ENCODE assay signal across 28 cellular contexts in the genomic region with DNA sequence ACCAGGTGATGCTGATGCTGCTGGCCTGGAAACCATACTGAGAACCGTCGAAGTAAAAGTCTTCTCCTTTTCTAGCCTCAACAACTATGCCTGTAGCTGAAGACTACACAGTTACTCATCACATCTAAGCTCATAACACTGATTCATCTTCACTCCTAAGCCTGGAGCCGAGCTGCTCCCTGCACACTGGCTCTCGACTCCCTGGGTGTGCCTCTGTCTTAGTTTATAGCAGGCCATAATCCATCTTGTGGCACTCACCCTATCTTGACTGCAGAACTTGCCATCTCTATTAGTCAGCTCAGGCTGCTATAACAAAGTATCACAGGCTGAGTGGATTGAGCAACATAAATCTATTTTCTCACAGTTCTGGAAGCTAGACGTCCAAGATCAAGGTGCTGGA.
A peak's percentile ranks its signal among the peaks of the same experiment; 100 is the strongest.
DNase-seq lines count a peak whose midpoint lies in the region; ATAC-seq and TF ChIP-seq lines count a peak whose summit lies in the region.
"Had no signal": no experiment of that assay in that cellular context is flagged by ENCODE, and none has a peak within 500 bp of the region (broad histone marks: within the 10 kb centered on the region; RNA-seq: fewer than 3 reads in every experiment).

No MANE protein-coding gene starts in this region.

- no peak overlapping the region for H3K18ac ChIP-seq in mesenchymal stem cell (ENCODE audit: low read depth in 1 of 2, low read length in 2 of 2)

- H2BK12ac ChIP-seq in mesenchymal stem cell (ENCODE audit: low read length in 2 of 2): no peak overlapping the region

- H3K9me3 Mint-ChIP-seq in natural killer cell: no peaks in the 10 kb centered on the region
- H3K9me3 Mint-ChIP-seq: activated naive CD4-positive, alpha-beta T cell treated with anti-CD3 and anti-CD28 coated beads, Interleukin-2, amount 10 ng/mL, durations not matched to agents 7 days and 5 days; activated T-cell treated with anti-CD3 and anti-CD28 coated beads, Interleukin-2, amount 50 U/mL, for 72 hours had no signal

- H3K9ac ChIP-seq in mesenchymal stem cell (ENCODE audit: low read length): no peak overlapping the region

- ATAC-seq in aorta (ENCODE audit: low FRiP score) (no peak), natural killer cell (no peak)
- ATAC-seq: activated T-cell treated with anti-CD3 and anti-CD28 coated beads, Interleukin-2, amount 50 U/mL, for 72 hours; naive thymus-derived CD4-positive, alpha-beta T cell; T-helper 17 cell had no signal

- no peak overlapping the region for H3K23ac ChIP-seq in mesenchymal stem cell (ENCODE audit: low read length in 2 of 2)

- H3K27me3 ChIP-seq in mesenchymal stem cell (ENCODE audit: control insufficient read depth in 1 of 2, insufficient read depth in 1 of 2, low read length in 2 of 2) (peaks cover 15 to 28% of the 10 kb centered on the region in 2 experiments), aorta (ENCODE audit: control insufficient read depth in 1 of 2, insufficient read depth in 2 of 2, low read length in 1 of 2) (peaks cover 0 to 2% of the 10 kb centered on the region in 2 donors)
- H3K27me3 ChIP-seq: dorsolateral prefrontal cortex, Peyer's patch had no signal

- no peak overlapping the region for H3K4ac ChIP-seq in mesenchymal stem cell (ENCODE audit: low read depth in 1 of 2, low read length in 2 of 2)

- no peak overlapping the region for H3K14ac ChIP-seq in mesenchymal stem cell (ENCODE audit: low read length in 2 of 2)

- H3K27me3 Mint-ChIP-seq in natural killer cell (ENCODE audit: low read depth in 2 of 2): peaks cover 17 to 39% of the 10 kb centered on the region in 2 donors

- H3K4me1 ChIP-seq in mesenchymal stem cell (ENCODE audit: control insufficient read depth, insufficient read depth, low read depth, low read length): no peaks in the 10 kb centered on the region
- H3K4me1 ChIP-seq in aorta (ENCODE audit: control insufficient read depth in 1 of 2, insufficient read depth in 2 of 2, low read length in 2 of 2): no peaks in the 10 kb centered on the region
- H3K4me1 ChIP-seq: Peyer's patch had no signal

- no peaks in the 10 kb centered on the region for H3K36me3 ChIP-seq in mesenchymal stem cell (ENCODE audit: control insufficient read depth in 1 of 2, insufficient read depth in 2 of 2, low read depth in 1 of 2, low read length in 2 of 2)
- H3K36me3 ChIP-seq in aorta (ENCODE audit: control insufficient read depth in 1 of 2, insufficient read depth in 2 of 2, low read length in 1 of 2): no peaks in the 10 kb centered on the region
- H3K36me3 ChIP-seq: Peyer's patch had no signal

- no peak overlapping the region for H3K4me2 ChIP-seq in mesenchymal stem cell (ENCODE audit: low read length, poor library complexity, severe bottlenecking)

- no peak overlapping the region for H2AFZ ChIP-seq in mesenchymal stem cell (ENCODE audit: low read depth, low read length)

- H3K4me1 Mint-ChIP-seq in natural killer cell: no peaks in the 10 kb centered on the region

- H2AK5ac ChIP-seq in mesenchymal stem cell (ENCODE audit: low read length, severe bottlenecking): no peak overlapping the region

- H3K79me1 ChIP-seq in mesenchymal stem cell (replicated peaks; ENCODE audit: low read length, poor library complexity, severe bottlenecking): no peaks in the 10 kb centered on the region

- 53% methylated on average over 5 of the region's 5 CpGs for WGBS in mesenchymal stem cell
- 85 to 86% methylated on average over 5 of the region's 5 CpGs for WGBS in aorta, 2 donors

- H4K8ac ChIP-seq in mesenchymal stem cell (ENCODE audit: low read length): no peak overlapping the region

- H3K27ac ChIP-seq in epithelial cell of prostate (no peak overlapping the region), mesenchymal stem cell (ENCODE audit: low read length, poor library complexity, severe bottlenecking) (no peak overlapping the region), aorta (ENCODE audit: low read depth in 1 of 2, low read length in 2 of 2) (no peak overlapping the region)
- H3K27ac ChIP-seq: dorsolateral prefrontal cortex, Peyer's patch, VCaP had no signal

- H4K91ac ChIP-seq in mesenchymal stem cell (ENCODE audit: low read length): no peak overlapping the region

- H3K27ac Mint-ChIP-seq in natural killer cell: no peak overlapping the region
- H3K27ac Mint-ChIP-seq: activated CD4-positive, alpha-beta T cell treated with anti-CD3 and anti-CD28 coated beads, Interleukin-2, amount 10 ng/mL, durations not matched to agents 24 days and 14 days; activated naive CD4-positive, alpha-beta T cell treated with anti-CD3 and anti-CD28 coated beads, Interleukin-2, amount 10 ng/mL, durations not matched to agents 7 days and 5 days; activated T-cell treated with anti-CD3 and anti-CD28 coated beads, Interleukin-2, amount 50 U/mL, for 72 hours; naive thymus-derived CD4-positive, alpha-beta T cell; T-helper 17 cell had no signal

- no peak overlapping the region for H3K4me3 Mint-ChIP-seq in natural killer cell
- H3K4me3 Mint-ChIP-seq: activated CD4-positive, alpha-beta T cell treated with anti-CD3 and anti-CD28 coated beads, Interleukin-2, amount 10 ng/mL, durations not matched to agents 24 days and 14 days; activated naive CD4-positive, alpha-beta T cell treated with anti-CD3 and anti-CD28 coated beads, Interleukin-2, amount 10 ng/mL, durations not matched to agents 7 days and 5 days; activated T-cell treated with anti-CD3 and anti-CD28 coated beads, Interleukin-2, amount 50 U/mL, for 72 hours; CD4-positive, CD25-positive, alpha-beta regulatory T cell; naive thymus-derived CD4-positive, alpha-beta T cell; T-helper 17 cell had no signal

- no peaks in the 10 kb centered on the region for H3K9me3 ChIP-seq in mesenchymal stem cell (ENCODE audit: control insufficient read depth, low read length)
- no peaks in the 10 kb centered on the region for H3K9me3 ChIP-seq in aorta (ENCODE audit: control insufficient read depth, low read length)
- H3K9me3 ChIP-seq: Peyer's patch had no signal

- H2BK120ac ChIP-seq in mesenchymal stem cell (ENCODE audit: low read depth, low read length): no peak overlapping the region

- no peaks in the 10 kb centered on the region for H3K36me3 Mint-ChIP-seq in natural killer cell
- H3K36me3 Mint-ChIP-seq: activated naive CD4-positive, alpha-beta T cell treated with anti-CD3 and anti-CD28 coated beads, Interleukin-2, amount 10 ng/mL, durations not matched to agents 7 days and 5 days; CD4-positive, CD25-positive, alpha-beta regulatory T cell; naive thymus-derived CD4-positive, alpha-beta T cell had no signal

- no peak overlapping the region for H2BK15ac ChIP-seq in mesenchymal stem cell (ENCODE audit: low read depth, poor library complexity, severe bottlenecking)

- H3K4me3 ChIP-seq in mesenchymal stem cell (ENCODE audit: insufficient read depth in 1 of 2, low read depth in 1 of 2, low read length in 2 of 2) (no peak overlapping the region), aorta (ENCODE audit: low read length in 2 of 2) (no peak overlapping the region)
- H3K4me3 ChIP-seq: dorsolateral prefrontal cortex, Peyer's patch had no signal

- peak; percentile 60 for DNase-seq in AG20443 (ENCODE audit: low spot score)
- peak; percentile 65 for DNase-seq in HT1080 (ENCODE audit: low read depth)
- peak; percentile 51 for DNase-seq in epithelial cell of prostate (ENCODE audit: low read depth, low spot score)
- peak; percentile 77 for DNase-seq in mesenchymal stem cell
- DNase-seq in NCI-H1092 (lab: John Stamatoyannopoulos, UW): no peak
- no peak for DNase-seq in T1000 (lab: John Stamatoyannopoulos, UW)
- no peak for DNase-seq in aorta
- DNase-seq in natural killer cell: no peak
- DNase-seq: ACHN; activated CD4-positive, alpha-beta T cell treated with anti-CD3 and anti-CD28 coated beads, Interleukin-2, amount 10 ng/mL, durations not matched to agents 24 days and 14 days; activated naive CD4-positive, alpha-beta T cell treated with anti-CD3 and anti-CD28 coated beads, Interleukin-2, amount 10 ng/mL, durations not matched to agents 7 days and 5 days; activated T-cell treated with anti-CD3 and anti-CD28 coated beads, Interleukin-2, amount 50 U/mL, for 72 hours; anterior cingulate cortex; caudate nucleus; CD4-positive, CD25-positive, alpha-beta regulatory T cell; dorsolateral prefrontal cortex; Karpas-422; left cardiac atrium; mesendoderm; naive thymus-derived CD4-positive, alpha-beta T cell; NCI-H1048; NCI-H2029 treated with DMSO at 0.1 percent for 48 hours; NCI-H345; Peyer's patch; retina; stimulated activated CD4-positive, alpha-beta T cell treated with anti-CD3 and anti-CD28 coated beads, Interleukin-12 subunit alpha, Interleukin-12 subunit beta, amount 100 ng/mL, for 4 hours; T-helper 17 cell had no signal

- intact Hi-C loops in aorta (cut with DNase I) (no loop called here), natural killer cell (cut with micrococcal nuclease) (loop anchor here (5.0 to 10.0 kb wide), 2 partner anchors 863 to 1501 kb away; no protein-coding TSS in a partner anchor)

- no peak overlapping the region for H2BK5ac ChIP-seq in mesenchymal stem cell (ENCODE audit: low read depth, low read length, poor library complexity, severe bottlenecking)

- TF ChIP-seq CTCF in natural killer cell (IDR thresholded peaks at IDR 0.05): no peak

Comparison
In these comparisons a context has a peak if more than half of its experiments do, and no peak if none do; other contexts are left out.
1. DNase-seq: peak in AG20443 (single experiment), HT1080 (single experiment), epithelial cell of prostate (single experiment) and mesenchymal stem cell (single experiment); none in NCI-H1092 (single experiment), T1000 (single experiment), aorta (0 of 2) and natural killer cell (single experiment).